ENCODE assay signal across 8 cellular contexts in the genomic region with DNA sequence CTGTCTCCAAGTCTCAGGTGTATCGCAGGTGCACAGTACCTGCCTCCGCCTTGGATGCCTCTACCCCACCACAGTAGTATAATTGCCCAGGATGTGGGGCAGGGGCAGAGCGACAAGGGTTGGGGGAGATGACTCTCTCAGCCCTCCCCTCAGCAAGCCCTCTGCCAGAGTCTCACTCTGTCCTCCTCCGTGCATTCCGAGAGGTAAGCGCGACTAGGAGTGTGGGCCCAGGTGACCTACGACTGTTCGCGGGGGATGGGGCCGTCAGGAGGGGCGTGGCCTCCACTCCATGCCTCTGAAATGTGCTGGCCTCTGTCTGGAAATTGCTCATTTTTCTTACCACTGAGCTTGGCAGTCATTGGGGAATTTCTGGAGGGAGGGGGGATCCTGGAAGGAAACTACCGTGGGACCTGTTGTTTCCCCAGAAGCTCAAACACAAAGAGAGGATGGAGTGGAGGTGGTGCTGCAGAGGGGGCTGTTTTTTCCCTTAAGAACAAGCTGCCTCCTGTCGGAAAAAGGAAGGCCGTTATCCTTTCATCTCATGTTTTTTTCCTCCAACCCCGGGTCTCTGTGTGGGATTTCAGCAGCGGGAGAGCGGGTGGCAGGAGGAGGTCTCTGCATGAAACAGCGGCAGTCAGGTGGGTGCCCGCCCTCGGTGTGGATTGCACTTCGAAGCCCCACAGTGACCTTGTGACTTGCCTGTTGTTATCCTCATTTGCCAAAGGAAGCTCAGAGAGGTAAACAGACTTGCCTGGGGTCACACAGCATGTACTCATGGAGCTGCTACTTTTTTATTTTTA. TPM values are rescaled to one million over a fixed set of nuclear protein-coding genes. Genes with fewer than 3 reads are reported as not detected.
DNase-seq lines count a peak whose midpoint lies in the region; ATAC-seq and TF ChIP-seq lines count a peak whose summit lies in the region.

No MANE protein-coding gene starts in this region.

- no peaks in the 10 kb centered on the region for H3K36me3 Mint-ChIP-seq in MCF 10A (ENCODE audit: insufficient read depth, unreplicated experiment)

- TF ChIP-seq POLR2A in stomach (IDR thresholded peaks at IDR 0.05), result no peak

- ATAC-seq in GM21529 (IDR thresholded peaks at IDR 0.05; ENCODE audit: unreplicated experiment), result no peak

- no peaks in the 10 kb centered on the region for H3K27me3 Mint-ChIP-seq in MCF 10A (ENCODE audit: insufficient read depth, unreplicated experiment)

- DNase-seq in HK-2 (ENCODE audit: unreplicated experiment) (peak; percentile 68), MCF 10A (ENCODE audit: unreplicated experiment) (peak; percentile 56), iPS-NIHi7 (ENCODE audit: extremely low spot score) (peak; percentile 59), stomach (no peak), DMS153 treated with DMSO at 0.1 percent for 48 hours (lab: John Stamatoyannopoulos, UW; ENCODE audit: unreplicated experiment) (no peak), COLO829 (ENCODE audit: low spot score) (no peak)
- DNase-seq in activated naive CD4-positive, alpha-beta T cell treated with Interleukin-2 at 50 U/mL for 16 hours, result no peak

- intact Hi-C loops in MCF 10A (cut with micrococcal nuclease), result loop anchor here (5.0 to 10.0 kb wide), 2 partner anchors 443 to 835 kb away; no protein-coding TSS in a partner anchor
- intact Hi-C loops in stomach (cut with DNase I; ENCODE audit: low total_unique reads), result loop anchor here (10.0 kb wide), 1 partner anchor 75 kb away; no protein-coding TSS in a partner anchor

- 42 to 53% (median 47%) methylated on average over 21 to 22 of the region's 22 CpGs for WGBS in stomach, 5 donors

- peaks cover 0 to 34% (median 11%) of the 10 kb centered on the region in 4 donors for H3K4me1 ChIP-seq in stomach

- no peak overlapping the region for H3K4me3 Mint-ChIP-seq in MCF 10A (ENCODE audit: unreplicated experiment)

- TF ChIP-seq CTCF in MCF 10A (IDR thresholded peaks at IDR 0.05; ENCODE audit: unreplicated experiment) (no peak), stomach (IDR thresholded peaks at IDR 0.05) (no peak)

- POLR2A ChIA-PET in MCF 10A (lab: Yijun Ruan, JAX), result interaction anchor here (1.3 to 1.5 kb wide), 2 partner anchors 13 to 873 kb away, joined by 3 to 10 read pairs; a partner anchor contains a TSS

- no peak overlapping the region for H3K27ac Mint-ChIP-seq in MCF 10A (ENCODE audit: low read depth, unreplicated experiment)

- no peaks in the 10 kb centered on the region for H3K36me3 ChIP-seq in stomach

- H3K9me3 ChIP-seq in stomach, result no peaks in the 10 kb centered on the region

- no peaks in the 10 kb centered on the region for H3K27me3 ChIP-seq in stomach

- no peak overlapping the region for H3K4me3 ChIP-seq in stomach

- BruUV-seq in MCF 10A (replicated peaks; lab: Mats Ljungman, UMichigan), result no TSS peak

- no peaks in the 10 kb centered on the region for H3K9me3 Mint-ChIP-seq in MCF 10A (ENCODE audit: unreplicated experiment)

- H3K27ac ChIP-seq in stomach, result peak overlapping the region; percentile 38 to 81 (median 60)

- H3K4me1 Mint-ChIP-seq in MCF 10A (ENCODE audit: insufficient read depth, unreplicated experiment), result peaks cover 9% of the 10 kb centered on the region

- no peak for TF ChIP-seq EP300 in stomach (IDR thresholded peaks at IDR 0.05)

- CTCF ChIA-PET in MCF 10A (lab: Yijun Ruan, JAX), result interaction anchor here (0.6 to 1.3 kb wide), 4 partner anchors 9 to 599 kb away, joined by 3 to 9 read pairs (median 4); no protein-coding TSS in a partner anchor

RNA-seq across cellular contexts. Expression of a gene that starts 13.0 kb away (rescaled TPM):
- total RNA-seq in MCF 10A (2022), result 37.4 and 46.5 TPM in 2 replicates
- 10 to 100 TPM; 26.3 to 44.6 (median 40.0) TPM for total RNA-seq in stomach
- polyA plus RNA-seq in stomach, result 10 to 100 TPM; 27.5 to 87.4 (median 52.7) TPM

RNA-seq across cellular contexts. Expression of a gene that starts 16.5 kb away (rescaled TPM):
- 40.9 and 45.0 TPM in 2 replicates for total RNA-seq in MCF 10A (2022)
- total RNA-seq in stomach, result 10 to 100 TPM; 13.6 to 47.8 (median 28.6) TPM
- polyA plus RNA-seq in stomach, result 1 to 10 TPM; 1.5 to 4.5 (median 3.4) TPM

Comparison
In these comparisons a context has a peak if more than half of its experiments do, and no peak if none do; other contexts are left out.
1. DNase-seq: peak in HK-2 (single experiment), MCF 10A (single experiment) and iPS-NIHi7 (single experiment); none in stomach (single experiment), DMS153 treated with DMSO at 0.1 percent for 48 hours (single experiment), activated naive CD4-positive, alpha-beta T cell treated with Interleukin-2 at 50 U/mL for 16 hours (single experiment) and COLO829 (single experiment).